Comparison of ENCODE assay signal across 1 cellular context in genomic region chr9:121345070-121345469, GRCh38.
TF ChIP-seq lines count a peak whose summit lies in the region.

No MANE protein-coding gene starts in this region.

TF ChIP-seq in IMR-90, 13 proteins besides CTCF, POLR2A, EP300 and RAD21:
- TF ChIP-seq FOS (IDR thresholded peaks at IDR 0.05; ENCODE audit: low read depth, low read length) (no peak), BHLHE40 (IDR thresholded peaks at IDR 0.05; ENCODE audit: low read depth, low read length) (no peak), MAFK (IDR thresholded peaks at IDR 0.05; ENCODE audit: low read depth, low read length) (no peak), NFE2L2 (IDR thresholded peaks at IDR 0.05; ENCODE audit: low read depth, low read length) (no peak), USF2 (IDR thresholded peaks at IDR 0.05; ENCODE audit: low read depth, low read length) (no peak), MXI1 (IDR thresholded peaks at IDR 0.05; ENCODE audit: borderline replicate concordance, low read depth, low read length) (no peak), CEBPB (IDR thresholded peaks at IDR 0.05; ENCODE audit: low read depth, low read length) (no peak)
TF ChIP-seq in IMR-90: peak in this region for 0.
